In the genomic region with DNA sequence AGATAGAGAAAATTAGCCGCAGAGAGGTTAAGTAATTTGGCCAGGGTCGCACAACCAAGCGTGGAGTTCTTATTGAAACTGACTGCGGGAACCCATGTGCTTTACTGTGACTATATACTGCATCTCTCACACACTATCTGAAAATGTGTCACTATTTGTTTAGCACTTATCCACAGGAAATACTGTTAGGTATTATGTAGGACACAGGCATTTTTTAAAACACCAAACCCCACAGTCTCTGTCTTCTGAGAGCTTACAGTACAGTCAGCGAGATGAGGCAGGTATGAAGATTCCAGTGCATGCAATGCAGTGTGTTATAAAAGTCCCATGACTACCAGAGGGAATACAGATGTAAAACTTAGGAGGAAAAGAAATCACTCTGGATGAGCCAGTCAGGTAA, we compare ENCODE assay signal across 21 cellular contexts. TPM values are rescaled to one million over a fixed set of nuclear protein-coding genes. Genes with fewer than 3 reads are reported as not detected.
DNase-seq lines count a peak whose midpoint lies in the region; ATAC-seq and TF ChIP-seq lines count a peak whose summit lies in the region.
"Had no signal": no experiment of that assay in that cellular context is flagged by ENCODE, and none has a peak within 500 bp of the region (broad histone marks: within the 10 kb centered on the region; RNA-seq: fewer than 3 reads in every experiment).

No MANE protein-coding gene starts in this region.

- peak; percentile 55 for ATAC-seq in activated CD4-positive, alpha-beta T cell treated with anti-CD3 and anti-CD28 coated beads for 36 hours
- ATAC-seq in RWPE2 (ENCODE audit: low read depth) (peak; percentile 29; the same call in 1 of the 3 replicates), HG03196 (IDR thresholded peaks at IDR 0.05; ENCODE audit: unreplicated experiment) (no peak), GM19463 (IDR thresholded peaks at IDR 0.05; ENCODE audit: unreplicated experiment) (no peak)
- peak in 1 of 2 donors; percentile 83 for ATAC-seq in natural killer cell treated with Interleukin-12 subunit alpha and Interleukin-12 subunit beta and Interleukin-15 and Interleukin-18, amount 100 ng/mL, for 72 hours

- CTCF ChIA-PET in activated CD4-positive, alpha-beta T cell treated with anti-CD3 and anti-CD28 coated beads for 36 hours (lab: Charles Lee): interaction anchor here (1.1 to 2.1 kb wide), 2 partner anchors 11 to 35 kb away, joined by 3 to 15 read pairs; no protein-coding TSS in a partner anchor

- peaks cover 45% of the 10 kb centered on the region for H3K36me3 Mint-ChIP-seq in activated CD4-positive, alpha-beta T cell treated with anti-CD3 and anti-CD28 coated beads for 36 hours (ENCODE audit: low read depth)
- H3K36me3 Mint-ChIP-seq in natural killer cell treated with Interleukin-12 subunit alpha and Interleukin-12 subunit beta and Interleukin-15 and Interleukin-18, amount 100 ng/mL, for 72 hours: peaks cover 6% of the 10 kb centered on the region

- H3K4me3 Mint-ChIP-seq in activated CD4-positive, alpha-beta T cell treated with anti-CD3 and anti-CD28 coated beads for 36 hours: no peak overlapping the region
- peak overlapping the region; percentile 71 for H3K4me3 Mint-ChIP-seq in natural killer cell treated with Interleukin-12 subunit alpha and Interleukin-12 subunit beta and Interleukin-15 and Interleukin-18, amount 100 ng/mL, for 72 hours
- H3K4me3 Mint-ChIP-seq: activated B cell treated with CpG ODN at 0.5 μM for 24 hours, nephron had no signal

- peaks cover 73% of the 10 kb centered on the region for H3K36me3 ChIP-seq in RWPE2 (ENCODE audit: low read depth)
- peaks cover 4% of the 10 kb centered on the region for H3K36me3 ChIP-seq in brain microvascular endothelial cell (replicated peaks)
- H3K36me3 ChIP-seq: prostate gland had no signal

- in situ Hi-C loops in brain microvascular endothelial cell (cut with HindIII; ENCODE audit: low pct_ligation_motif_present, low sequenced_read_pairs): no loop called here

- peak overlapping the region; percentile 82 for H3K27ac Mint-ChIP-seq in activated CD4-positive, alpha-beta T cell treated with anti-CD3 and anti-CD28 coated beads for 36 hours
- peak overlapping the region; percentile 11 to 67 for H3K27ac Mint-ChIP-seq in natural killer cell treated with Interleukin-12 subunit alpha and Interleukin-12 subunit beta and Interleukin-15 and Interleukin-18, amount 100 ng/mL, for 72 hours
- H3K27ac Mint-ChIP-seq: activated B cell treated with CpG ODN at 0.5 μM for 24 hours, nephron had no signal

- no peaks in the 10 kb centered on the region for H3K4me1 ChIP-seq in RWPE2 (ENCODE audit: insufficient read depth, poor library complexity, severe bottlenecking)
- H3K4me1 ChIP-seq: BLaER1, prostate gland had no signal

- H3K27me3 ChIP-seq in RWPE2 (ENCODE audit: insufficient read depth, poor library complexity, severe bottlenecking) (no peaks in the 10 kb centered on the region), brain microvascular endothelial cell (replicated peaks) (no peaks in the 10 kb centered on the region)
- H3K27me3 ChIP-seq: BLaER1 had no signal

- no peaks in the 10 kb centered on the region for H3K9me3 ChIP-seq in RWPE2 (ENCODE audit: severe bottlenecking)
- H3K9me3 ChIP-seq: BLaER1, prostate gland had no signal

- H3K27ac ChIP-seq in RWPE2 (ENCODE audit: poor library complexity, severe bottlenecking) (no peak overlapping the region), brain microvascular endothelial cell (no peak overlapping the region)
- H3K27ac ChIP-seq: BLaER1, GM23248, prostate gland had no signal

- H3K4me3 ChIP-seq in RWPE2 (ENCODE audit: severe bottlenecking) (no peak overlapping the region), brain microvascular endothelial cell (ENCODE audit: low read depth, low read length) (no peak overlapping the region)
- H3K4me3 ChIP-seq: BLaER1, GM23248, prostate gland had no signal

- no peak for TF ChIP-seq CTCF in RWPE2 (IDR thresholded peaks at IDR 0.05; ENCODE audit: poor library complexity, severe bottlenecking)
- no peak for TF ChIP-seq CTCF in brain microvascular endothelial cell (IDR thresholded peaks at IDR 0.05; ENCODE audit: low read depth, low read length, missing control alignments)

- no peaks in the 10 kb centered on the region for H3K9me3 Mint-ChIP-seq in activated CD4-positive, alpha-beta T cell treated with anti-CD3 and anti-CD28 coated beads for 36 hours (ENCODE audit: low read depth)
- no peaks in the 10 kb centered on the region for H3K9me3 Mint-ChIP-seq in natural killer cell treated with Interleukin-12 subunit alpha and Interleukin-12 subunit beta and Interleukin-15 and Interleukin-18, amount 100 ng/mL, for 72 hours
- H3K9me3 Mint-ChIP-seq: activated B cell treated with CpG ODN at 0.5 μM for 24 hours, nephron had no signal

- peaks cover 32% of the 10 kb centered on the region for H3K4me1 Mint-ChIP-seq in activated CD4-positive, alpha-beta T cell treated with anti-CD3 and anti-CD28 coated beads for 36 hours
- peaks cover 10 to 25% of the 10 kb centered on the region in 2 donors for H3K4me1 Mint-ChIP-seq in natural killer cell treated with Interleukin-12 subunit alpha and Interleukin-12 subunit beta and Interleukin-15 and Interleukin-18, amount 100 ng/mL, for 72 hours (ENCODE audit: low read depth in 2 of 2)
- H3K4me1 Mint-ChIP-seq: nephron had no signal

- no peaks in the 10 kb centered on the region for H3K27me3 Mint-ChIP-seq in activated CD4-positive, alpha-beta T cell treated with anti-CD3 and anti-CD28 coated beads for 36 hours
- no peaks in the 10 kb centered on the region for H3K27me3 Mint-ChIP-seq in natural killer cell treated with Interleukin-12 subunit alpha and Interleukin-12 subunit beta and Interleukin-15 and Interleukin-18, amount 100 ng/mL, for 72 hours
- H3K27me3 Mint-ChIP-seq: activated B cell treated with CpG ODN at 0.5 μM for 24 hours had no signal

- POLR2A ChIA-PET in activated CD4-positive, alpha-beta T cell treated with anti-CD3 and anti-CD28 coated beads for 36 hours (lab: Charles Lee): no interaction called here

- DNase-seq in activated CD4-positive, alpha-beta T cell treated with anti-CD3 and anti-CD28 coated beads for 36 hours: no peak
- no peak for DNase-seq in activated CD4-positive, alpha-beta T cell treated with anti-CD3 and anti-CD28 coated beads for 48 hours
- DNase-seq in RWPE2 (ENCODE audit: low spot score) (no peak), brain microvascular endothelial cell (peak; percentile 4), germinal center (ENCODE audit: low spot score) (no peak)
- no peak for DNase-seq in natural killer cell treated with Interleukin-12 subunit alpha and Interleukin-12 subunit beta and Interleukin-15 and Interleukin-18, amount 100 ng/mL, for 72 hours (ENCODE audit: low spot score)
- DNase-seq: 8988T; activated B cell treated with CpG ODN at 0.5 μM for 24 hours; amygdala; cerebellar nuclear complex; DMS153; GM23248; mammary epithelial cell; NCI-H69; Right ventricle myocardium superior; stimulated activated CD4-positive, alpha-beta T cell treated with anti-CD3 and anti-CD28 coated beads, Interleukin-4, amount 100 ng/mL, for 24 hours had no signal

- intact Hi-C loops in activated CD4-positive, alpha-beta T cell treated with anti-CD3 and anti-CD28 coated beads for 36 hours (cut with DNase I, micrococcal nuclease): no loop called here

RNA-seq across cellular contexts. Expression of a gene that starts 11.3 kb away (rescaled TPM):
- 10 to 100 TPM; 65.6 to 67.6 TPM for total RNA-seq in activated CD4-positive, alpha-beta T cell treated with anti-CD3 and anti-CD28 coated beads for 36 hours
- 10 to 100 TPM; 45.0 to 46.0 TPM for total RNA-seq in natural killer cell treated with Interleukin-12 subunit alpha and Interleukin-12 subunit beta and Interleukin-15 and Interleukin-18, amount 100 ng/mL, for 72 hours

RNA-seq across cellular contexts. Expression of a gene that starts 57.5 kb away (rescaled TPM):
- 10 to 100 TPM; 22.7 to 25.9 TPM for total RNA-seq in activated CD4-positive, alpha-beta T cell treated with anti-CD3 and anti-CD28 coated beads for 36 hours
- total RNA-seq in natural killer cell treated with Interleukin-12 subunit alpha and Interleukin-12 subunit beta and Interleukin-15 and Interleukin-18, amount 100 ng/mL, for 72 hours: 10 to 100 TPM; 28.0 to 30.2 TPM

Comparison
In these comparisons a context has a peak if more than half of its experiments do, and no peak if none do; other contexts are left out.
1. ATAC-seq: peak in activated CD4-positive, alpha-beta T cell treated with anti-CD3 and anti-CD28 coated beads for 36 hours (single experiment) and RWPE2 (single experiment); none in HG03196 (single experiment) and GM19463 (single experiment).